1 cellular context compared by ENCODE assay signal in genomic region chr16:67248401-67249177, GRCh38.
TF ChIP-seq lines count a peak whose summit lies in the region.

A gene with protein sequence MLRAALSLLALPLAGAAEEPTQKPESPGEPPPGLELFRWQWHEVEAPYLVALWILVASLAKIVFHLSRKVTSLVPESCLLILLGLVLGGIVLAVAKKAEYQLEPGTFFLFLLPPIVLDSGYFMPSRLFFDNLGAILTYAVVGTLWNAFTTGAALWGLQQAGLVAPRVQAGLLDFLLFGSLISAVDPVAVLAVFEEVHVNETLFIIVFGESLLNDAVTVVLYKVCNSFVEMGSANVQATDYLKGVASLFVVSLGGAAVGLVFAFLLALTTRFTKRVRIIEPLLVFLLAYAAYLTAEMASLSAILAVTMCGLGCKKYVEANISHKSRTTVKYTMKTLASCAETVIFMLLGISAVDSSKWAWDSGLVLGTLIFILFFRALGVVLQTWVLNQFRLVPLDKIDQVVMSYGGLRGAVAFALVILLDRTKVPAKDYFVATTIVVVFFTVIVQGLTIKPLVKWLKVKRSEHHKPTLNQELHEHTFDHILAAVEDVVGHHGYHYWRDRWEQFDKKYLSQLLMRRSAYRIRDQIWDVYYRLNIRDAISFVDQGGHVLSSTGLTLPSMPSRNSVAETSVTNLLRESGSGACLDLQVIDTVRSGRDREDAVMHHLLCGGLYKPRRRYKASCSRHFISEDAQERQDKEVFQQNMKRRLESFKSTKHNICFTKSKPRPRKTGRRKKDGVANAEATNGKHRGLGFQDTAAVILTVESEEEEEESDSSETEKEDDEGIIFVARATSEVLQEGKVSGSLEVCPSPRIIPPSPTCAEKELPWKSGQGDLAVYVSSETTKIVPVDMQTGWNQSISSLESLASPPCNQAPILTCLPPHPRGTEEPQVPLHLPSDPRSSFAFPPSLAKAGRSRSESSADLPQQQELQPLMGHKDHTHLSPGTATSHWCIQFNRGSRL (plus strand): TSS chr16:67248979. CDS start chr16:67249015, 36 bp downstream.

TF ChIP-seq in GM12878, 131 proteins besides CTCF, POLR2A, EP300 and RAD21 (continued from another document and continues in another):
- TF ChIP-seq, protein P1, sequence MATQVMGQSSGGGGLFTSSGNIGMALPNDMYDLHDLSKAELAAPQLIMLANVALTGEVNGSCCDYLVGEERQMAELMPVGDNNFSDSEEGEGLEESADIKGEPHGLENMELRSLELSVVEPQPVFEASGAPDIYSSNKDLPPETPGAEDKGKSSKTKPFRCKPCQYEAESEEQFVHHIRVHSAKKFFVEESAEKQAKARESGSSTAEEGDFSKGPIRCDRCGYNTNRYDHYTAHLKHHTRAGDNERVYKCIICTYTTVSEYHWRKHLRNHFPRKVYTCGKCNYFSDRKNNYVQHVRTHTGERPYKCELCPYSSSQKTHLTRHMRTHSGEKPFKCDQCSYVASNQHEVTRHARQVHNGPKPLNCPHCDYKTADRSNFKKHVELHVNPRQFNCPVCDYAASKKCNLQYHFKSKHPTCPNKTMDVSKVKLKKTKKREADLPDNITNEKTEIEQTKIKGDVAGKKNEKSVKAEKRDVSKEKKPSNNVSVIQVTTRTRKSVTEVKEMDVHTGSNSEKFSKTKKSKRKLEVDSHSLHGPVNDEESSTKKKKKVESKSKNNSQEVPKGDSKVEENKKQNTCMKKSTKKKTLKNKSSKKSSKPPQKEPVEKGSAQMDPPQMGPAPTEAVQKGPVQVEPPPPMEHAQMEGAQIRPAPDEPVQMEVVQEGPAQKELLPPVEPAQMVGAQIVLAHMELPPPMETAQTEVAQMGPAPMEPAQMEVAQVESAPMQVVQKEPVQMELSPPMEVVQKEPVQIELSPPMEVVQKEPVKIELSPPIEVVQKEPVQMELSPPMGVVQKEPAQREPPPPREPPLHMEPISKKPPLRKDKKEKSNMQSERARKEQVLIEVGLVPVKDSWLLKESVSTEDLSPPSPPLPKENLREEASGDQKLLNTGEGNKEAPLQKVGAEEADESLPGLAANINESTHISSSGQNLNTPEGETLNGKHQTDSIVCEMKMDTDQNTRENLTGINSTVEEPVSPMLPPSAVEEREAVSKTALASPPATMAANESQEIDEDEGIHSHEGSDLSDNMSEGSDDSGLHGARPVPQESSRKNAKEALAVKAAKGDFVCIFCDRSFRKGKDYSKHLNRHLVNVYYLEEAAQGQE (IDR thresholded peaks at IDR 0.05; ENCODE audit: low read depth, low read length), result no peak
- no peak for TF ChIP-seq STAT1 (conservative IDR thresholded peaks at IDR 0.05)
- TF ChIP-seq SMAD5 (IDR thresholded peaks at IDR 0.05; ENCODE audit: low read depth), result no peak
- no peak for TF ChIP-seq IRF5 (IDR thresholded peaks at IDR 0.05; ENCODE audit: borderline replicate concordance)
- TF ChIP-seq ATF2 (IDR thresholded peaks at IDR 0.05; ENCODE audit: low read length), result no peak
- no peak for TF ChIP-seq ZNF622 (IDR thresholded peaks at IDR 0.05)
- TF ChIP-seq BRCA1 (IDR thresholded peaks at IDR 0.05; ENCODE audit: low read depth, low read length), result no peak
- TF ChIP-seq TCF12 (IDR thresholded peaks at IDR 0.05; ENCODE audit: low read depth, low read length), result no peak
- no peak for TF ChIP-seq SMAD1 (IDR thresholded peaks at IDR 0.05; ENCODE audit: low read depth, partially characterized antibody)
- TF ChIP-seq, protein P2, sequence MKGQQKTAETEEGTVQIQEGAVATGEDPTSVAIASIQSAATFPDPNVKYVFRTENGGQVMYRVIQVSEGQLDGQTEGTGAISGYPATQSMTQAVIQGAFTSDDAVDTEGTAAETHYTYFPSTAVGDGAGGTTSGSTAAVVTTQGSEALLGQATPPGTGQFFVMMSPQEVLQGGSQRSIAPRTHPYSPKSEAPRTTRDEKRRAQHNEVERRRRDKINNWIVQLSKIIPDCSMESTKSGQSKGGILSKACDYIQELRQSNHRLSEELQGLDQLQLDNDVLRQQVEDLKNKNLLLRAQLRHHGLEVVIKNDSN (IDR thresholded peaks at IDR 0.05; ENCODE audit: borderline replicate concordance, extremely low read length, insufficient read depth, low read depth, low read length), result peak; percentile 83
- no peak for TF ChIP-seq BCL11A (IDR thresholded peaks at IDR 0.05; ENCODE audit: low read depth, low read length)
- TF ChIP-seq ZNF217 (IDR thresholded peaks at IDR 0.05), result peak; percentile 52; the same call in 1 of the 2 replicates
- TF ChIP-seq NBN (IDR thresholded peaks at IDR 0.05), result no peak
- peak in 1 of 2 experiments; percentile 18; a peak in 1 of 3 replicates for TF ChIP-seq EGR1 (IDR thresholded peaks at IDR 0.05; ENCODE audit: borderline replicate concordance in 1 of 2, low read depth in 2 of 2, low read length in 2 of 2)
- no peak for TF ChIP-seq HDAC6 (IDR thresholded peaks at IDR 0.05; ENCODE audit: unreplicated experiment)
- peak; percentile 82 for TF ChIP-seq LARP7 (IDR thresholded peaks at IDR 0.05)
- TF ChIP-seq PAX8 (IDR thresholded peaks at IDR 0.05), result no peak
- TF ChIP-seq SREBF1 (IDR thresholded peaks at IDR 0.05; ENCODE audit: low read length), result no peak
- no peak for TF ChIP-seq ELK1 (IDR thresholded peaks at IDR 0.05; ENCODE audit: low read depth, low read length)
- TF ChIP-seq CHD1 (IDR thresholded peaks at IDR 0.05; ENCODE audit: low read depth, low read length), result no peak
- 0 out of 2 replicates have a peak, but pooled peaks have one; percentile 3 for TF ChIP-seq ATF3 (IDR thresholded peaks at IDR 0.05; ENCODE audit: borderline replicate concordance, extremely low read depth, low read depth, low read length)
- no peak for TF ChIP-seq MTA2 (IDR thresholded peaks at IDR 0.05; ENCODE audit: low read depth)
- TF ChIP-seq ZNF384 (IDR thresholded peaks at IDR 0.05; ENCODE audit: borderline replicate concordance, low read depth, low read length), result no peak
- TF ChIP-seq MEF2B (IDR thresholded peaks at IDR 0.05; ENCODE audit: partially characterized antibody, poor library complexity, severe bottlenecking), result peak; percentile 67
- TF ChIP-seq YY1 (IDR thresholded peaks at IDR 0.05; ENCODE audit: low read depth, low read length), result no peak
- TF ChIP-seq ZNF207 (IDR thresholded peaks at IDR 0.05; ENCODE audit: borderline replicate concordance), result no peak
- TF ChIP-seq KDM1A (IDR thresholded peaks at IDR 0.05; ENCODE audit: borderline replicate concordance), result no peak
- no peak for TF ChIP-seq BCLAF1 (IDR thresholded peaks at IDR 0.05)
- TF ChIP-seq ZBTB40 (IDR thresholded peaks at IDR 0.05; ENCODE audit: borderline replicate concordance), result no peak
- TF ChIP-seq POLR2AphosphoS5 (IDR thresholded peaks at IDR 0.05; ENCODE audit: low read length), result no peak
- no peak for TF ChIP-seq ZBTB33 (IDR thresholded peaks at IDR 0.05)
- TF ChIP-seq RELA (IDR thresholded peaks at IDR 0.05; ENCODE audit: borderline replicate concordance, partially characterized antibody), result no peak
- no peak for TF ChIP-seq NFYA (IDR thresholded peaks at IDR 0.05; ENCODE audit: borderline replicate concordance, low read depth, low read length)
- peak; percentile 44 for TF ChIP-seq NRF1 (conservative IDR thresholded peaks at IDR 0.05; ENCODE audit: low read depth, low read length)
- peak; percentile 55 to 87; a peak in 3 of 4 replicates for TF ChIP-seq BHLHE40 (IDR thresholded peaks at IDR 0.05; ENCODE audit: borderline replicate concordance in 1 of 2, low read depth in 2 of 2, low read length in 1 of 2)
